1 cellular context compared by ENCODE assay signal in genomic region chrX:1903380-1903935, GRCh38.
TF ChIP-seq lines count a peak whose summit lies in the region.

No MANE protein-coding gene starts in this region.

TF ChIP-seq in GM12878, 131 proteins besides CTCF, POLR2A, EP300 and RAD21 (continued from another document):
- TF ChIP-seq ZBTB33 (IDR thresholded peaks at IDR 0.05) (no peak), USF2 (IDR thresholded peaks at IDR 0.05; ENCODE audit: borderline replicate concordance, low read depth, low read length) (no peak), EED (IDR thresholded peaks at IDR 0.05; ENCODE audit: low read depth) (no peak), BMI1 (IDR thresholded peaks at IDR 0.05; ENCODE audit: borderline replicate concordance) (no peak), RCOR1 (conservative IDR thresholded peaks at IDR 0.05; ENCODE audit: low read depth, low read length) (no peak), ETV6 (conservative IDR thresholded peaks at IDR 0.05 in 1 of 2, IDR thresholded peaks at IDR 0.05 in 1 of 2; ENCODE audit: borderline replicate concordance in 1 of 2, low read depth in 1 of 2) (no peak), FOXM1 (IDR thresholded peaks at IDR 0.05; ENCODE audit: low read depth, low read length) (no peak), SUZ12 (IDR thresholded peaks at IDR 0.05; ENCODE audit: unreplicated experiment) (no peak), HDAC6 (IDR thresholded peaks at IDR 0.05; ENCODE audit: unreplicated experiment) (no peak), LARP7 (IDR thresholded peaks at IDR 0.05) (no peak), PKNOX1 (IDR thresholded peaks at IDR 0.05) (no peak), DPF2 (IDR thresholded peaks at IDR 0.05) (no peak), YY1 (IDR thresholded peaks at IDR 0.05; ENCODE audit: low read depth, low read length) (no peak)
- TF ChIP-seq, protein P1, sequence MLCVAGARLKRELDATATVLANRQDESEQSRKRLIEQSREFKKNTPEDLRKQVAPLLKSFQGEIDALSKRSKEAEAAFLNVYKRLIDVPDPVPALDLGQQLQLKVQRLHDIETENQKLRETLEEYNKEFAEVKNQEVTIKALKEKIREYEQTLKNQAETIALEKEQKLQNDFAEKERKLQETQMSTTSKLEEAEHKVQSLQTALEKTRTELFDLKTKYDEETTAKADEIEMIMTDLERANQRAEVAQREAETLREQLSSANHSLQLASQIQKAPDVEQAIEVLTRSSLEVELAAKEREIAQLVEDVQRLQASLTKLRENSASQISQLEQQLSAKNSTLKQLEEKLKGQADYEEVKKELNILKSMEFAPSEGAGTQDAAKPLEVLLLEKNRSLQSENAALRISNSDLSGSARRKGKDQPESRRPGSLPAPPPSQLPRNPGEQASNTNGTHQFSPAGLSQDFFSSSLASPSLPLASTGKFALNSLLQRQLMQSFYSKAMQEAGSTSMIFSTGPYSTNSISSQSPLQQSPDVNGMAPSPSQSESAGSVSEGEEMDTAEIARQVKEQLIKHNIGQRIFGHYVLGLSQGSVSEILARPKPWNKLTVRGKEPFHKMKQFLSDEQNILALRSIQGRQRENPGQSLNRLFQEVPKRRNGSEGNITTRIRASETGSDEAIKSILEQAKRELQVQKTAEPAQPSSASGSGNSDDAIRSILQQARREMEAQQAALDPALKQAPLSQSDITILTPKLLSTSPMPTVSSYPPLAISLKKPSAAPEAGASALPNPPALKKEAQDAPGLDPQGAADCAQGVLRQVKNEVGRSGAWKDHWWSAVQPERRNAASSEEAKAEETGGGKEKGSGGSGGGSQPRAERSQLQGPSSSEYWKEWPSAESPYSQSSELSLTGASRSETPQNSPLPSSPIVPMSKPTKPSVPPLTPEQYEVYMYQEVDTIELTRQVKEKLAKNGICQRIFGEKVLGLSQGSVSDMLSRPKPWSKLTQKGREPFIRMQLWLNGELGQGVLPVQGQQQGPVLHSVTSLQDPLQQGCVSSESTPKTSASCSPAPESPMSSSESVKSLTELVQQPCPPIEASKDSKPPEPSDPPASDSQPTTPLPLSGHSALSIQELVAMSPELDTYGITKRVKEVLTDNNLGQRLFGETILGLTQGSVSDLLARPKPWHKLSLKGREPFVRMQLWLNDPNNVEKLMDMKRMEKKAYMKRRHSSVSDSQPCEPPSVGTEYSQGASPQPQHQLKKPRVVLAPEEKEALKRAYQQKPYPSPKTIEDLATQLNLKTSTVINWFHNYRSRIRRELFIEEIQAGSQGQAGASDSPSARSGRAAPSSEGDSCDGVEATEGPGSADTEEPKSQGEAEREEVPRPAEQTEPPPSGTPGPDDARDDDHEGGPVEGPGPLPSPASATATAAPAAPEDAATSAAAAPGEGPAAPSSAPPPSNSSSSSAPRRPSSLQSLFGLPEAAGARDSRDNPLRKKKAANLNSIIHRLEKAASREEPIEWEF (IDR thresholded peaks at IDR 0.05; ENCODE audit: insufficient replicate concordance, low read depth, low read length), result no peak
